In the genomic region with DNA sequence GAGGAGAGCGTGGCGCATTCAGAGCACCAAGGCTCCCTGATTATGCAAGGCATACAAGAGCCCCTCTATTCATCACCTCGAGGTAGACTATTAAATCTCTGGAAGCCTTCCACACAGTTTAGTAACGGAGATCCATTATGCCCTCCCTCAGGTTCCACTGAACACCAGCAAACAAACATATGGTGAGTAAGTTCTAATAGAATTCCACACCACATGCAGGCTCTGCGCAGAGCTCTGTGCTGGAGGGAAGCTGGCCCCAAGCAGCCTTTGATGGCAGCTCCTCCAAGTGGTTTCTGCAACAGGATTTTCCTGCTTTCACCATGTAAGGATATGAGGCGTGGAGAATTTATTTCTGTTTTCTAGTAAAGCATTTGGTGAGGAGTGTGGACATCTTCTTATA, we compare ENCODE assay signal across 25 cellular contexts.
A peak's percentile ranks its signal among the peaks of the same experiment; 100 is the strongest.
DNase-seq lines count a peak whose midpoint lies in the region; TF ChIP-seq lines count a peak whose summit lies in the region.
"Had no signal": no experiment of that assay in that cellular context is flagged by ENCODE, and none has a peak within 500 bp of the region (broad histone marks: within the 10 kb centered on the region; RNA-seq: fewer than 3 reads in every experiment).

No MANE protein-coding gene starts in this region.

- H3K36me3 Mint-ChIP-seq in progenitor cell of endocrine pancreas (ENCODE audit: insufficient read depth) (peaks cover 9% of the 10 kb centered on the region), Caco-2 (ENCODE audit: insufficient read depth, unreplicated experiment) (no peaks in the 10 kb centered on the region)

- H3K4me2 ChIP-seq in OCI-LY7 (ENCODE audit: low read length): no peak overlapping the region
- H3K4me2 ChIP-seq: smooth muscle cell had no signal

- H3K27ac ChIP-seq in OCI-LY7 (ENCODE audit: low read depth, low read length, poor library complexity, severe bottlenecking) (no peak overlapping the region), colonic mucosa (no peak overlapping the region)
- no peak overlapping the region for H3K27ac ChIP-seq in effector memory CD4-positive, alpha-beta T cell (ENCODE audit: insufficient read depth, low read length, poor library complexity, severe bottlenecking)
- H3K27ac ChIP-seq: dorsolateral prefrontal cortex, neutrophil had no signal

- no peaks in the 10 kb centered on the region for H3K79me2 ChIP-seq in OCI-LY7 (ENCODE audit: insufficient read depth, low read depth, low read length)

- POLR2A ChIA-PET in OCI-LY7 (lab: Charles Lee): no interaction called here
- POLR2A ChIA-PET in Caco-2 (lab: Charles Lee): no interaction called here

- H3K9me3 Mint-ChIP-seq in progenitor cell of endocrine pancreas (ENCODE audit: low read depth): peaks cover 22% of the 10 kb centered on the region
- H3K9me3 Mint-ChIP-seq in Caco-2 (ENCODE audit: unreplicated experiment): no peaks in the 10 kb centered on the region

- H3K27me3 Mint-ChIP-seq in progenitor cell of endocrine pancreas (no peaks in the 10 kb centered on the region), Caco-2 (ENCODE audit: insufficient read depth, unreplicated experiment) (no peaks in the 10 kb centered on the region)
- H3K27me3 Mint-ChIP-seq: B cell had no signal

- peak; percentile 38 for DNase-seq in DMS 273 treated with DMSO at 0.1 percent for 48 hours (lab: John Stamatoyannopoulos, UW)
- no peak for DNase-seq in OCI-LY7 (ENCODE audit: low spot score)
- DNase-seq in epithelial cell of esophagus (ENCODE audit: low read depth): peak; percentile 17
- no peak for DNase-seq in progenitor cell of endocrine pancreas (ENCODE audit: low spot score, unreplicated experiment)
- no peak for DNase-seq in colonic mucosa
- no peak for DNase-seq in KBM-7
- no peak for DNase-seq in effector memory CD4-positive, alpha-beta T cell
- no peak for DNase-seq in Caco-2
- DNase-seq: activated CD4-positive, alpha-beta T cell treated with anti-CD3 and anti-CD28 coated beads for 1 hour; activated gamma-delta T cell treated with Interleukin-2 at 50 U/mL for 16 hours; activated T-cell treated with anti-CD3 and anti-CD28 coated beads, Interleukin-2, amount 50 U/mL, for 1 hour; caudate nucleus; dorsolateral prefrontal cortex; GDM1; KG1; kidney; mammary epithelial cell; NCI-H1694 treated with DMSO at 0.1 percent for 48 hours; NCI-H226; NCI-H774; stimulated activated naive CD4-positive, alpha-beta T cell; SW 1271 had no signal

- intact Hi-C loops in OCI-LY7 (cut with micrococcal nuclease; ENCODE audit: unreplicated experiment): no loop called here
- intact Hi-C loops in colonic mucosa (cut with DNase I): no loop called here
- intact Hi-C loops in Caco-2 (cut with micrococcal nuclease; ENCODE audit: unreplicated experiment): no loop called here

- no peaks in the 10 kb centered on the region for H3K36me3 ChIP-seq in OCI-LY7 (ENCODE audit: insufficient read depth, low read length)
- no peaks in the 10 kb centered on the region for H3K36me3 ChIP-seq in colonic mucosa
- no peaks in the 10 kb centered on the region for H3K36me3 ChIP-seq in effector memory CD4-positive, alpha-beta T cell (ENCODE audit: control insufficient read depth, insufficient read depth, low read length)
- no peaks in the 10 kb centered on the region for H3K36me3 ChIP-seq in Caco-2 (ENCODE audit: control insufficient read depth, insufficient read depth, low read length)
- H3K36me3 ChIP-seq: neutrophil had no signal

- in situ Hi-C loops in KBM-7 (cut with MboI; ENCODE audit: low pct_unique_long_range_greater_than_20kb, low sequenced_read_pairs): no loop called here

- H3K4me3 Mint-ChIP-seq in progenitor cell of endocrine pancreas (ENCODE audit: low read depth): no peak overlapping the region
- no peak overlapping the region for H3K4me3 Mint-ChIP-seq in Caco-2 (ENCODE audit: unreplicated experiment)
- H3K4me3 Mint-ChIP-seq: B cell had no signal

- H3K4me3 ChIP-seq in OCI-LY7 (ENCODE audit: low read depth, low read length, poor library complexity, severe bottlenecking) (no peak overlapping the region), epithelial cell of esophagus (ENCODE audit: low read length) (no peak overlapping the region), colonic mucosa (no peak overlapping the region), Caco-2 (ENCODE audit: low read depth, low read length) (no peak overlapping the region)
- no peak overlapping the region for H3K4me3 ChIP-seq in effector memory CD4-positive, alpha-beta T cell (ENCODE audit: insufficient read depth, low read depth, low read length, poor library complexity, severe bottlenecking)
- H3K4me3 ChIP-seq: dorsolateral prefrontal cortex, smooth muscle cell had no signal

- CTCF ChIA-PET in OCI-LY7 (lab: Charles Lee; ENCODE audit: unreplicated experiment) (no interaction called here), Caco-2 (lab: Charles Lee) (interaction anchor here (0.5 kb wide), 1 partner anchor 141 kb away, joined by 3 read pairs; no protein-coding TSS in a partner anchor)

- peaks cover 17% of the 10 kb centered on the region for H3K4me1 ChIP-seq in OCI-LY7 (ENCODE audit: insufficient read depth, low read length, poor library complexity, severe bottlenecking)
- no peaks in the 10 kb centered on the region for H3K4me1 ChIP-seq in colonic mucosa
- no peaks in the 10 kb centered on the region for H3K4me1 ChIP-seq in effector memory CD4-positive, alpha-beta T cell (ENCODE audit: control insufficient read depth, insufficient read depth, low read length, poor library complexity, severe bottlenecking)
- no peaks in the 10 kb centered on the region for H3K4me1 ChIP-seq in Caco-2

- H2AFZ ChIP-seq in OCI-LY7 (ENCODE audit: low read length): 0 out of 2 replicates have a peak overlapping the region, but pooled peaks have one; percentile 12

- no peak overlapping the region for H3K9ac ChIP-seq in colonic mucosa (ENCODE audit: low read depth in 2 of 2, low read length in 2 of 2)

- TF ChIP-seq CTCF in OCI-LY7 (conservative IDR thresholded peaks at IDR 0.05; ENCODE audit: low read length) (no peak), epithelial cell of esophagus (IDR thresholded peaks at IDR 0.05; ENCODE audit: insufficient read depth, low read depth, low read length, missing control alignments) (no peak), progenitor cell of endocrine pancreas (IDR thresholded peaks at IDR 0.05; ENCODE audit: unreplicated experiment) (no peak), colonic mucosa (IDR thresholded peaks at IDR 0.05) (no peak), Caco-2 (IDR thresholded peaks at IDR 0.05; ENCODE audit: insufficient read depth in 1 of 2, low read depth in 1 of 2, low read length in 1 of 2, severe bottlenecking in 1 of 2, unreplicated experiment in 1 of 2) (no peak)

- no peaks in the 10 kb centered on the region for H4K20me1 ChIP-seq in OCI-LY7 (ENCODE audit: insufficient read depth, low read length)

- no peaks in the 10 kb centered on the region for H3K9me2 ChIP-seq in OCI-LY7 (ENCODE audit: insufficient read depth, low read length)

- peak overlapping the region; percentile 86 for H3K27ac Mint-ChIP-seq in progenitor cell of endocrine pancreas
- H3K27ac Mint-ChIP-seq in Caco-2 (ENCODE audit: unreplicated experiment): no peak overlapping the region
- H3K27ac Mint-ChIP-seq: B cell had no signal

- no TSS peak for BruUV-seq in OCI-LY7 (replicated peaks; lab: Mats Ljungman, UMichigan)
- BruUV-seq in Caco-2 (replicated peaks; lab: Mats Ljungman, UMichigan): no TSS peak

- no peaks in the 10 kb centered on the region for H3K27me3 ChIP-seq in colonic mucosa
- H3K27me3 ChIP-seq in effector memory CD4-positive, alpha-beta T cell (replicated peaks; ENCODE audit: control insufficient read depth, insufficient read depth, low read length, poor library complexity, severe bottlenecking): no peaks in the 10 kb centered on the region
- no peaks in the 10 kb centered on the region for H3K27me3 ChIP-seq in Caco-2 (replicated peaks; ENCODE audit: control insufficient read depth, insufficient read depth, low read length)
- H3K27me3 ChIP-seq: neutrophil had no signal

- H3K4me1 Mint-ChIP-seq in progenitor cell of endocrine pancreas (ENCODE audit: low read depth) (peaks cover 33% of the 10 kb centered on the region), Caco-2 (ENCODE audit: low read depth, unreplicated experiment) (no peaks in the 10 kb centered on the region)

- H3K9me3 ChIP-seq in OCI-LY7 (ENCODE audit: low read length) (no peaks in the 10 kb centered on the region), colonic mucosa (no peaks in the 10 kb centered on the region), Caco-2 (no peaks in the 10 kb centered on the region)
- H3K9me3 ChIP-seq in effector memory CD4-positive, alpha-beta T cell (ENCODE audit: control insufficient read depth, low read length): no peaks in the 10 kb centered on the region
- H3K9me3 ChIP-seq: neutrophil had no signal

Comparison
In these comparisons a context has a peak if more than half of its experiments do, and no peak if none do; other contexts are left out.
1. DNase-seq: peak in DMS 273 treated with DMSO at 0.1 percent for 48 hours (single experiment) and epithelial cell of esophagus (single experiment); none in OCI-LY7 (single experiment), progenitor cell of endocrine pancreas (single experiment), colonic mucosa (single experiment), KBM-7 (single experiment), effector memory CD4-positive, alpha-beta T cell (0 of 3) and Caco-2 (0 of 2).